In the genomic region with DNA sequence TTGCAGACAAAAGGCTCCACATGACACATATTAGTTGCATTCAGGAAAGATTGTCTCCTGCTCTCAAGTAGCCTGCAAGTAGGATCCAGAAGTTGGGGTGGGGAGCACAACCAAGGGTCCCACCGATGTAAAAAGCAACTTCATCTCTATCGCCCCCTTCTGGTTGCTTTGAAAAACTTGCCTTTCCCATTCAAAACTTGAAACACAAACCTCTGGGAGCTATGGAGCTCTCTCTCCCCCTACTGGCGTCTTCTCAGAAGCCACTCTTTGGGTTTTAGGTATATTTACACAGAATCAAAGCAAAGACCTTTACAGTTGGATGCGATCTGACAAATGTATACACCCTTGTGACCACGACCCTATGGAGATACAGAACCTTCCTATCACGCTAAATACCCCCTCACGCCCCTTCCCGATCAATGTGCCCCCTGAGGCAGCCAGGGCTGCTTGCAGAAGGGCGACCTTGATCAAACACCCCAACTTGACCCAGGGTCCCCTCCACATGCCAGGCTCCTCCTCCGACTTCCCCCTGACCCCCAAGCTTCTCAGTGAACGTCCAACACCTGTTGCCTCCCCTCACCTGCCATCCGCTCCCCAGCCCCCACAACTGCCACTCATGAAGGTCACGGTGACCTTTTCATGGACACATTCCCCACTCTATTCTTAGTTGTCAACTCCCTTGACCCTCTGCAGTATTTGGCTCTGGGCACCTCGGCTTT, we compare ENCODE assay signal across 8 cellular contexts. TPM values are rescaled to one million over a fixed set of nuclear protein-coding genes. Genes with fewer than 3 reads are reported as not detected.
DNase-seq lines count a peak whose midpoint lies in the region; ATAC-seq and TF ChIP-seq lines count a peak whose summit lies in the region.

No MANE protein-coding gene starts in this region.

- H3K9me3 ChIP-seq in effector memory CD4-positive, alpha-beta T cell (ENCODE audit: control insufficient read depth, low read length), result no peaks in the 10 kb centered on the region
- no peaks in the 10 kb centered on the region for H3K9me3 ChIP-seq in tibial nerve

- H3K36me3 ChIP-seq in effector memory CD4-positive, alpha-beta T cell (ENCODE audit: control insufficient read depth, insufficient read depth, low read length), result peaks cover 16% of the 10 kb centered on the region
- H3K36me3 ChIP-seq in tibial nerve, result peaks cover 0 to 16% (median 0%) of the 10 kb centered on the region in 3 donors

- H3K27me3 ChIP-seq in effector memory CD4-positive, alpha-beta T cell (replicated peaks; ENCODE audit: control insufficient read depth, insufficient read depth, low read length, poor library complexity, severe bottlenecking), result no peaks in the 10 kb centered on the region
- no peaks in the 10 kb centered on the region for H3K27me3 ChIP-seq in tibial nerve

- WGBS in tibial nerve, 2 donors, result 28 to 31% methylated on average over 14 of the region's 14 CpGs

- peak; percentile 68 for DNase-seq in CMK (ENCODE audit: low read depth)
- peak; percentile 81 for DNase-seq in HEK293T (ENCODE audit: extremely low spot score)
- DNase-seq in NCI-H510A treated with DMSO at 0.1 percent for 48 hours (lab: John Stamatoyannopoulos, UW), result peak; percentile 91
- DNase-seq in activated CD4-positive, CD25-positive, alpha-beta regulatory T cell treated with anti-CD3 and anti-CD28 coated beads, Interleukin-2, amount 50 U/mL, for 16 hours (ENCODE audit: low read depth, low spot score), result peak; percentile 63
- DNase-seq in effector memory CD4-positive, alpha-beta T cell, result peak; percentile 44 to 64 (median 57)
- DNase-seq in medulla oblongata (ENCODE audit: extremely low spot score), result peak; percentile 91
- DNase-seq in tibial nerve (ENCODE audit: low spot score in 2 of 2), result peak in 1 of 2 donors; percentile 72

- no peak for ATAC-seq in GM21447 (IDR thresholded peaks at IDR 0.05; ENCODE audit: unreplicated experiment)

- TF ChIP-seq CTCF in tibial nerve (IDR thresholded peaks at IDR 0.05), result peak; percentile 88 to 99 (median 94)

- TF ChIP-seq EP300 in tibial nerve (IDR thresholded peaks at IDR 0.05), result peak in 1 of 2 donors; percentile 45

- H3K27ac ChIP-seq in effector memory CD4-positive, alpha-beta T cell (ENCODE audit: insufficient read depth, low read length, poor library complexity, severe bottlenecking), result no peak overlapping the region
- peak overlapping the region in 1 of 4 donors; percentile 20 for H3K27ac ChIP-seq in tibial nerve

- POLR2A ChIA-PET in HEK293T (lab: Yijun Ruan, JAX), result interaction anchor here (1.0 to 3.0 kb wide), 5 partner anchors 10 to 75 kb away, joined by 3 to 17 read pairs (median 3); partner anchors contain the start of genes FCGRT, NOSIP and PRRG2

- TF ChIP-seq POLR2A in tibial nerve (IDR thresholded peaks at IDR 0.05), result no peak

- H3K4me1 ChIP-seq in effector memory CD4-positive, alpha-beta T cell (ENCODE audit: control insufficient read depth, insufficient read depth, low read length, poor library complexity, severe bottlenecking), result peaks cover 43% of the 10 kb centered on the region
- peaks cover 0 to 42% (median 12%) of the 10 kb centered on the region in 4 donors for H3K4me1 ChIP-seq in tibial nerve

- H3K4me3 ChIP-seq in effector memory CD4-positive, alpha-beta T cell (ENCODE audit: insufficient read depth, low read depth, low read length, poor library complexity, severe bottlenecking), result no peak overlapping the region
- no peak overlapping the region for H3K4me3 ChIP-seq in tibial nerve

- CTCF ChIA-PET in HEK293T (lab: Yijun Ruan, JAX), result interaction anchor here (0.6 to 3.7 kb wide), 26 partner anchors 9 to 317 kb away, joined by 3 to 24 read pairs (median 5); partner anchors contain the start of genes BCL2L12, IRF3, NOSIP and PIH1D1

TF ChIP-seq in HEK293T, 16 proteins besides CTCF, POLR2A, EP300 and RAD21:
- no peak for TF ChIP-seq ELF4 (IDR thresholded peaks at IDR 0.05)
- no peak for TF ChIP-seq L3MBTL2 (conservative IDR thresholded peaks at IDR 0.05)
- TF ChIP-seq CTBP1 (IDR thresholded peaks at IDR 0.05; ENCODE audit: borderline replicate concordance), result no peak
- TF ChIP-seq NFRKB (IDR thresholded peaks at IDR 0.05), result no peak
- no peak for TF ChIP-seq TARDBP (IDR thresholded peaks at IDR 0.05)
- no peak for TF ChIP-seq FOXM1 (IDR thresholded peaks at IDR 0.05; ENCODE audit: borderline replicate concordance)
- TF ChIP-seq FOXA1 (IDR thresholded peaks at IDR 0.05), result no peak
- no peak for TF ChIP-seq SUZ12 (IDR thresholded peaks at IDR 0.05)
- TF ChIP-seq HDGF (IDR thresholded peaks at IDR 0.05; ENCODE audit: borderline replicate concordance), result no peak
- TF ChIP-seq BHLHE40 (IDR thresholded peaks at IDR 0.05; ENCODE audit: borderline replicate concordance), result no peak
- no peak for TF ChIP-seq ARNT (IDR thresholded peaks at IDR 0.05)
- no peak for TF ChIP-seq ZNF384 (IDR thresholded peaks at IDR 0.05)
- TF ChIP-seq PKNOX1 (IDR thresholded peaks at IDR 0.05), result no peak
- no peak for TF ChIP-seq LEF1 (IDR thresholded peaks at IDR 0.05; ENCODE audit: borderline replicate concordance)
- TF ChIP-seq FOXK2 (IDR thresholded peaks at IDR 0.05), result no peak
- TF ChIP-seq SP1 (IDR thresholded peaks at IDR 0.05), result no peak

RNA-seq across cellular contexts. Expression of gene NOSIP, which starts 10.1 kb away (rescaled TPM):
- 10 to 100 TPM; 43.0 to 83.1 (median 71.9) TPM for total RNA-seq in tibial nerve

RNA-seq across cellular contexts. Expression of gene PRRG2, which starts 10.8 kb away (rescaled TPM):
- under 1 TPM in 3 of 4 donors, not detected in 1; 0.42 to 0.78 (median 0.44) TPM for total RNA-seq in tibial nerve

RNA-seq across cellular contexts. Expression of gene PRR12, which starts 20.7 kb away (rescaled TPM):
- total RNA-seq in tibial nerve, result 10 to 100 TPM; 11.6 to 32.7 (median 18.1) TPM

RNA-seq across cellular contexts. Expression of gene RCN3, which starts 42.5 kb away (rescaled TPM):
- total RNA-seq in tibial nerve, result 100 to 1,000 TPM in 1 of 4 donors, 10 to 100 TPM in 3; 37.9 to 162 (median 49.9) TPM

RNA-seq across cellular contexts. Expression of gene FCGRT, which starts 57.8 kb away (rescaled TPM):
- total RNA-seq in tibial nerve, result 100 to 1,000 TPM; 231 to 410 (median 298) TPM
